In genomic region chr10:29897999-29898716, GRCh38 we compare ENCODE assay signal across 33 cellular contexts.
"Had no signal": no experiment of that assay in that cellular context is flagged by ENCODE, and none has a peak within 500 bp of the region (broad histone marks: within the 10 kb centered on the region; RNA-seq: fewer than 3 reads in every experiment).

No MANE protein-coding gene starts in this region.

- H3K4me1 Mint-ChIP-seq: activated B cell treated with CpG ODN at 0.5 μM for 24 hours, T-cell, T-helper 17 cell had no signal

- H3K27ac Mint-ChIP-seq: activated B cell treated with CpG ODN at 0.5 μM for 24 hours; activated CD4-positive, alpha-beta memory T cell treated with anti-CD3 and anti-CD28 coated beads for 36 hours; activated naive CD4-positive, alpha-beta T cell treated with anti-CD3 and anti-CD28 coated beads for 36 hours; activated naive CD4-positive, alpha-beta T cell treated with anti-CD3 and anti-CD28 coated beads, Interleukin-2, amount 50 U/mL, for 72 hours; activated T-helper 1 cell treated with anti-CD3 and anti-CD28 coated beads, Interleukin-12 subunit alpha, Interleukin-12 subunit beta, Interleukin-2, Interleukin-4 antibody, amounts not matched to agents 30 ng/mL and 10 ng/mL and 1 ng/mL, durations not matched to agents 14 hours and 24 hours and 36 hours; T-cell; T-helper 17 cell had no signal

- DNase-seq: activated B cell treated with CpG ODN at 0.5 μM for 24 hours; activated CD4-positive, alpha-beta memory T cell treated with anti-CD3 and anti-CD28 coated beads for 36 hours; activated CD4-positive, alpha-beta T cell treated with anti-CD3 and anti-CD28 coated beads for 4 hours; activated CD4-positive, alpha-beta T cell treated with anti-CD3 and anti-CD28 coated beads, Interleukin-2, amount 50 U/mL, for 1 hour; activated CD4-positive, CD25-positive, alpha-beta regulatory T cell treated with anti-CD3 and anti-CD28 coated beads, Interleukin-2, amount 50 U/mL, for 72 hours; activated CD8-positive, alpha-beta memory T cell treated with anti-CD3 and anti-CD28 coated beads, Interleukin-2, amount 50 U/mL, for 4 hours; activated gamma-delta T cell treated with Interleukin-2 at 50 U/mL for 16 hours; activated naive CD4-positive, alpha-beta T cell treated with anti-CD3 and anti-CD28 coated beads for 36 hours; activated T-cell treated with anti-CD3 and anti-CD28 coated beads for 4 hours; activated T-cell treated with anti-CD3 and anti-CD28 coated beads, Interleukin-2, amount 50 U/mL, for 4 hours; amygdala; central memory CD4-positive, alpha-beta T cell; Kasumi-1; KBM-7; MG63; NCI-H1048; NCI-H1105 treated with DMSO at 0.1 percent for 48 hours; NCI-H1436; NCI-H1694 treated with DMSO at 0.1 percent for 48 hours; NCI-H2029; NCI-H345; NCI-H524 treated with DMSO at 0.1 percent for 48 hours; SHP77 treated with DMSO at 0.1 percent for 48 hours; T-cell; T-helper 17 cell; T-helper 9 cell had no signal

- ATAC-seq: activated naive CD4-positive, alpha-beta T cell treated with anti-CD3 and anti-CD28 coated beads, Interleukin-2, amount 50 U/mL, for 72 hours; activated T-cell treated with anti-CD3 and anti-CD28 coated beads, Interleukin-2, amount 50 U/mL, for 4 hours; Panc1; SK-N-SH treated with all-trans-retinoic acid at 6 μM for 48 hours; T-cell; T-helper 17 cell had no signal

- H3K4me3 Mint-ChIP-seq: activated B cell treated with CpG ODN at 0.5 μM for 24 hours; activated CD4-positive, alpha-beta memory T cell treated with anti-CD3 and anti-CD28 coated beads for 36 hours; activated naive CD4-positive, alpha-beta T cell treated with anti-CD3 and anti-CD28 coated beads for 36 hours; activated T-cell treated with anti-CD3 and anti-CD28 coated beads, Interleukin-2, amount 50 U/mL, for 4 hours; activated T-helper 1 cell treated with anti-CD3 and anti-CD28 coated beads, Interleukin-12 subunit alpha, Interleukin-12 subunit beta, Interleukin-2, Interleukin-4 antibody, amounts not matched to agents 30 ng/mL and 10 ng/mL and 1 ng/mL, durations not matched to agents 14 hours and 24 hours and 36 hours; brain; T-cell; T-helper 17 cell had no signal

- H3K9me3 Mint-ChIP-seq: activated CD4-positive, alpha-beta memory T cell treated with anti-CD3 and anti-CD28 coated beads for 36 hours; activated naive CD4-positive, alpha-beta T cell treated with anti-CD3 and anti-CD28 coated beads for 36 hours; activated naive CD4-positive, alpha-beta T cell treated with anti-CD3 and anti-CD28 coated beads, Interleukin-2, amount 50 U/mL, for 72 hours; activated T-cell treated with anti-CD3 and anti-CD28 coated beads, Interleukin-2, amount 50 U/mL, for 4 hours; activated T-helper 1 cell treated with anti-CD3 and anti-CD28 coated beads, Interleukin-12 subunit alpha, Interleukin-12 subunit beta, Interleukin-2, Interleukin-4 antibody, amounts not matched to agents 30 ng/mL and 10 ng/mL and 1 ng/mL, durations not matched to agents 14 hours and 24 hours and 36 hours; T-cell had no signal

- H3K36me3 ChIP-seq: MG63, SJSA1 had no signal

- H3K36me3 Mint-ChIP-seq: activated CD4-positive, alpha-beta memory T cell treated with anti-CD3 and anti-CD28 coated beads for 36 hours; activated naive CD4-positive, alpha-beta T cell treated with anti-CD3 and anti-CD28 coated beads, Interleukin-2, amount 50 U/mL, for 72 hours; brain; T-cell had no signal

- H3K27ac ChIP-seq: SJSA1, VCaP had no signal

- H3K27me3 ChIP-seq: MG63 had no signal

- H3K4me3 ChIP-seq: MG63, SJSA1 had no signal
